ENCODE assay signal across 24 cellular contexts in the genomic region with DNA sequence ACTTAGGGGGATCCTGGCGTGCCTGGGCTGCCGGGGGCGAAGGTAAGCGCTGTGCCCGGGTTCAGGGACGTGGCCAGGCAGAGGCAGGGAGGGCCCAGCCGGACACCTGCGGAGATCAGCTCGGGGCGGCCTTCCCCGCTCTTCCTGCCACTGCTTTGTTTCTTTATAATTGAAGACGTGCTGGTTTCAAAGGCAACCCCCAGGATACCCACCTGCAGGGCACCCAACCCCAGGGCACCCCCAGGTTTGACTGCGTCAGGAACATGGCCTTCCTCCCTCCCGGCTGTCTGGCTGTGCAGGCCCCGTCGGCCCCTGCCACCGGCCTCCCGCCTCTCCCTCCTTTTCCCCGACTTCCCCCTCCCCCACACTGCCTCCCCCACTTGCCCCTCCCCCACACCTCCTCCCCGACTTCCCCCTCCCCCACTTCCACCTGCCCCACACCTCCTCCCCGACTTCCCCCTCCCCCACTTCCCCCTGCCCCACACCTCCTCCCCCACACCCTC. TPM values are rescaled to one million over a fixed set of nuclear protein-coding genes. Genes with fewer than 3 reads are reported as not detected.
DNase-seq lines count a peak whose midpoint lies in the region; ATAC-seq and TF ChIP-seq lines count a peak whose summit lies in the region.
"Had no signal": no experiment of that assay in that cellular context is flagged by ENCODE, and none has a peak within 500 bp of the region (broad histone marks: within the 10 kb centered on the region; RNA-seq: fewer than 3 reads in every experiment).

No MANE protein-coding gene starts in this region.

- ATAC-seq in left lobe of liver (peak; percentile 3), HG02973 (IDR thresholded peaks at IDR 0.05; ENCODE audit: unreplicated experiment) (no peak), HG02759 (IDR thresholded peaks at IDR 0.05; ENCODE audit: unreplicated experiment) (no peak)
- ATAC-seq: SK-N-SH treated with all-trans-retinoic acid at 6 μM for 48 hours had no signal

- no peak overlapping the region for H3K4me3 ChIP-seq in BLaER1 treated with 17β-estradiol and CSF1 and Interleukin-3, amounts not matched to agents 10 nM and 100 nM
- H3K4me3 ChIP-seq in HEK293 (ENCODE audit: low read depth, low read length) (no peak overlapping the region), WERI-Rb-1 (ENCODE audit: low read depth, low read length) (no peak overlapping the region), stomach (no peak overlapping the region)
- H3K4me3 ChIP-seq: Peyer's patch had no signal

- peaks cover 13 to 65% (median 56%) of the 10 kb centered on the region in 10 experiments for H3K4me1 ChIP-seq in BLaER1 treated with 17β-estradiol and CSF1 and Interleukin-3, amounts not matched to agents 10 nM and 100 nM
- H3K4me1 ChIP-seq in HEK293 (ENCODE audit: control insufficient read depth, insufficient read depth, low read length): peaks cover 4% of the 10 kb centered on the region; the same call in 1 of the 2 replicates
- peaks cover 0 to 3% (median 0%) of the 10 kb centered on the region in 4 donors for H3K4me1 ChIP-seq in stomach
- H3K4me1 ChIP-seq: BE2C, Peyer's patch had no signal

- WGBS in stomach, 5 donors: 68 to 86% (median 78%) methylated on average over 14 to 21 of the region's 21 CpGs

- POLR2A ChIA-PET in HEK293 (lab: Yijun Ruan, JAX): no interaction called here

- H3K9me3 ChIP-seq in BLaER1 treated with 17β-estradiol and CSF1 and Interleukin-3, amounts not matched to agents 10 nM and 100 nM (replicated peaks in 1 of 11): no peaks in the 10 kb centered on the region
- no peaks in the 10 kb centered on the region for H3K9me3 ChIP-seq in HEK293 (ENCODE audit: control insufficient read depth, insufficient read depth, low read depth, low read length)
- no peaks in the 10 kb centered on the region for H3K9me3 ChIP-seq in WERI-Rb-1 (ENCODE audit: severe bottlenecking)
- no peaks in the 10 kb centered on the region for H3K9me3 ChIP-seq in stomach
- H3K9me3 ChIP-seq: BE2C, Peyer's patch had no signal

- H3K4me2 ChIP-seq in BLaER1 treated with 17β-estradiol and CSF1 and Interleukin-3, amounts not matched to agents 10 nM and 100 nM: peak overlapping the region; percentile 33 to 67 (median 52)

- 0 out of 22 replicates have a peak, but pooled peaks cover 0 to 1% (median 0%) of the 10 kb centered on the region in 11 experiments for H3K36me3 ChIP-seq in BLaER1 treated with 17β-estradiol and CSF1 and Interleukin-3, amounts not matched to agents 10 nM and 100 nM
- H3K36me3 ChIP-seq in HEK293 (ENCODE audit: control insufficient read depth in 2 of 2, insufficient read depth in 1 of 2, low read length in 2 of 2): peaks cover 0 to 5% of the 10 kb centered on the region in 2 experiments; a peak in 1 of 3 replicates
- no peaks in the 10 kb centered on the region for H3K36me3 ChIP-seq in WERI-Rb-1
- peaks cover 0 to 62% (median 18%) of the 10 kb centered on the region in 4 donors for H3K36me3 ChIP-seq in stomach
- H3K36me3 ChIP-seq: BE2C, Peyer's patch had no signal

- CTCF ChIA-PET in HEK293 (lab: Yijun Ruan, JAX): no interaction called here

- DNase-seq in WERI-Rb-1 (no peak), left lobe of liver (ENCODE audit: low spot score) (no peak), stomach (no peak)
- DNase-seq in effector CD8-positive, alpha-beta T cell (lab: John Stamatoyannopoulos, UW): no peak
- DNase-seq: BE2C; CD4-positive, alpha-beta T cell; COR-L47; DMS79; HCEC 1CT; IMR-90; Karpas-422; MV-4-11; NCI-H1105 treated with DMSO at 0.1 percent for 48 hours; NCI-H187 treated with DMSO at 0.1 percent for 48 hours; NCI-H2107; NCI-H345; NCI-H524; NCI-H82; Peyer's patch had no signal

- H4K20me1 ChIP-seq in BLaER1 treated with 17β-estradiol and CSF1 and Interleukin-3, amounts not matched to agents 10 nM and 100 nM: peaks cover 0 to 3% (median 0%) of the 10 kb centered on the region in 11 experiments; a peak in 3 of 22 replicates

- intact Hi-C loops in stomach (cut with DNase I; ENCODE audit: low total_unique reads): no loop called here

- H3K27ac ChIP-seq in BLaER1 treated with 17β-estradiol and CSF1 and Interleukin-3, amounts not matched to agents 10 nM and 100 nM: no peak overlapping the region
- H3K27ac ChIP-seq in HEK293 (ENCODE audit: extremely low read depth, low read depth, low read length) (no peak overlapping the region), WERI-Rb-1 (peak overlapping the region; percentile 34), stomach (no peak overlapping the region)
- H3K27ac ChIP-seq: Peyer's patch had no signal

- H3K27me3 ChIP-seq in BLaER1 treated with 17β-estradiol and CSF1 and Interleukin-3, amounts not matched to agents 10 nM and 100 nM: no peaks in the 10 kb centered on the region
- H3K27me3 ChIP-seq in WERI-Rb-1 (ENCODE audit: insufficient read depth, low read depth, severe bottlenecking) (no peaks in the 10 kb centered on the region), stomach (no peaks in the 10 kb centered on the region)
- H3K27me3 ChIP-seq: BE2C, Peyer's patch had no signal

- no peak for TF ChIP-seq EP300 in stomach (IDR thresholded peaks at IDR 0.05)

- no peak overlapping the region for H3K9ac ChIP-seq in BLaER1 treated with 17β-estradiol and CSF1 and Interleukin-3, amounts not matched to agents 10 nM and 100 nM

- TF ChIP-seq CTCF in HEK293 (tag by site-specific recombination; IDR thresholded peaks at IDR 0.05) (no peak), WERI-Rb-1 (IDR thresholded peaks at IDR 0.05; ENCODE audit: low read depth, low read length) (no peak), stomach (IDR thresholded peaks at IDR 0.05) (no peak)

- no peak for TF ChIP-seq POLR2A in stomach (IDR thresholded peaks at IDR 0.05)

TF ChIP-seq in HEK293, 187 proteins besides CTCF, POLR2A, EP300 and RAD21:
- TF ChIP-seq ZNF624 (tag by site-specific recombination; IDR thresholded peaks at IDR 0.05) (no peak), ZNF341 (tag by site-specific recombination; IDR thresholded peaks at IDR 0.05; ENCODE audit: low read depth) (no peak), ZIC2 (tag by site-specific recombination; IDR thresholded peaks at IDR 0.05) (peak; percentile 48), ZNF776 (tag by site-specific recombination; IDR thresholded peaks at IDR 0.05; ENCODE audit: borderline replicate concordance) (no peak), IKZF3 (tag by site-specific recombination; IDR thresholded peaks at IDR 0.05) (no peak), BCL11A (tag by site-specific recombination; IDR thresholded peaks at IDR 0.05; ENCODE audit: low read depth) (no peak)
- TF ChIP-seq, protein P1, sequence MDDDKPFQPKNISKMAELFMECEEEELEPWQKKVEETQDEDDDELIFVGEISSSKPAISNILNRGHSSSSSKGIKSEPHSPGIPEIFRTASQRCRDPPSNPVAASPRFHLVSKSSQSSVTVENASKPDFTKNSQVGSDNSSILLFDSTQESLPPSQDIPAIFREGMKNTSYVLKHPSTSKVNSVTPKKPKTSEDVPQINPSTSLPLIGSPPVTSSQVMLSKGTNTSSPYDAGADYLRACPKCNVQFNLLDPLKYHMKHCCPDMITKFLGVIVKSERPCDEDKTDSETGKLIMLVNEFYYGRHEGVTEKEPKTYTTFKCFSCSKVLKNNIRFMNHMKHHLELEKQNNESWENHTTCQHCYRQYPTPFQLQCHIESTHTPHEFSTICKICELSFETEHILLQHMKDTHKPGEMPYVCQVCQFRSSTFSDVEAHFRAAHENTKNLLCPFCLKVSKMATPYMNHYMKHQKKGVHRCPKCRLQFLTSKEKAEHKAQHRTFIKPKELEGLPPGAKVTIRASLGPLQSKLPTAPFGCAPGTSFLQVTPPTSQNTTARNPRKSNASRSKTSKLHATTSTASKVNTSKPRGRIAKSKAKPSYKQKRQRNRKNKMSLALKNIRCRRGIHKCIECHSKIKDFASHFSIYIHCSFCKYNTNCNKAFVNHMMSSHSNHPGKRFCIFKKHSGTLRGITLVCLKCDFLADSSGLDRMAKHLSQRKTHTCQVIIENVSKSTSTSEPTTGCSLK (tag by site-specific recombination; IDR thresholded peaks at IDR 0.05): no peak

RNA-seq across cellular contexts. Expression of a gene that starts 52.7 kb away (rescaled TPM):
- total RNA-seq in left lobe of liver (13.7 TPM), stomach (10 to 100 TPM in 1 of 5 donors, 1 to 10 TPM in 4; 3.1 to 23.3 (median 3.9) TPM)
- polyA plus RNA-seq in stomach: 1 to 10 TPM; 2.9 to 9.9 (median 6.7) TPM
